10 cellular contexts compared by ENCODE assay signal in the genomic region with DNA sequence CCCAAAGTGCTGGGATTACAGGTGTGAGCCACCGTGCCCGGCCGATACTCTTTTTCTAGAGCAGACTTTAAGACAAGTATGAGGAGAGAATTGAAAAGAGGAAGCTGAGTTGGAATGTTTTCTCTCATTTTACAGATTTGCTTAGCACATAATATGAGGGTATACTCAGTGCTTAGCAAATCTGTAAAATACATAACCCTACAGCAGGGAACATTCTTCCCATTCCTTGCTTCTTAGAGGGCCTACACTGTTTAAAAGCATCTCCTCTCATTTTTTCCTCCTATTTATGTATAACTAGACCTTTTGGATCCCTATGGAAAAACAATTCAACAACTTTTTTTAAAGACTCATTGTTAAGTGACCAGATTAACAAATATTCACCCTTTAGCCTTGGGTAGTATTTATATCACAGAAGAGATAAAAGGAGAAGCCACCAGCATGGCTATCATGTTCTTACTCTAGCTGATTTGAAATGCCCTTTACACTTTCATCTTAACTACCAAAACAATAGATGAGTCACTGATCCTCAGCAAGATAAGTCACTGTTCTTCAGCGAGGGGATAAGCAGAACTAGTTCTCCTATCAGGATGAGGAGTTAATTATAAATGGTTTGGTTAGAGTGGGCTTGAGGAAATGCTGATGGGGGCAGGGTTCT. TPM values are rescaled to one million over a fixed set of nuclear protein-coding genes. Genes with fewer than 3 reads are reported as not detected.
A peak's percentile ranks its signal among the peaks of the same experiment; 100 is the strongest.
DNase-seq lines count a peak whose midpoint lies in the region; ATAC-seq and TF ChIP-seq lines count a peak whose summit lies in the region.
"Had no signal": no experiment of that assay in that cellular context is flagged by ENCODE, and none has a peak within 500 bp of the region (broad histone marks: within the 10 kb centered on the region; RNA-seq: fewer than 3 reads in every experiment).

No MANE protein-coding gene starts in this region.

- no peak for TF ChIP-seq POLR2A in prostate gland (IDR thresholded peaks at IDR 0.05)

- H3K27ac ChIP-seq in prostate gland, result no peak overlapping the region
- H3K27ac ChIP-seq: lower lobe of right lung had no signal

- H3K4me1 Mint-ChIP-seq in activated T-cell treated with anti-CD3 and anti-CD28 coated beads, Interleukin-2, amount 50 U/mL, for 24 hours (ENCODE audit: low read depth), result peaks cover 15% of the 10 kb centered on the region

- H3K27me3 Mint-ChIP-seq in activated T-cell treated with anti-CD3 and anti-CD28 coated beads, Interleukin-2, amount 50 U/mL, for 24 hours, result no peaks in the 10 kb centered on the region
- H3K27me3 Mint-ChIP-seq: B cell had no signal

- no peaks in the 10 kb centered on the region for H3K36me3 Mint-ChIP-seq in activated T-cell treated with anti-CD3 and anti-CD28 coated beads, Interleukin-2, amount 50 U/mL, for 24 hours (ENCODE audit: low read depth)

- H3K9me3 ChIP-seq in prostate gland, result no peaks in the 10 kb centered on the region
- H3K9me3 ChIP-seq: lower lobe of right lung had no signal

- no peaks in the 10 kb centered on the region for H3K4me1 ChIP-seq in prostate gland (replicated peaks)

- no peak for TF ChIP-seq CTCF in prostate gland (IDR thresholded peaks at IDR 0.05)

- WGBS in prostate gland, result 45% methylated on average over 4 of the region's 4 CpGs

- no peaks in the 10 kb centered on the region for H3K27me3 ChIP-seq in prostate gland (replicated peaks; ENCODE audit: insufficient read depth)

- H3K27ac Mint-ChIP-seq in activated T-cell treated with anti-CD3 and anti-CD28 coated beads, Interleukin-2, amount 50 U/mL, for 24 hours, result peak overlapping the region; percentile 38
- H3K27ac Mint-ChIP-seq: B cell had no signal

- no peaks in the 10 kb centered on the region for H3K9me3 Mint-ChIP-seq in activated T-cell treated with anti-CD3 and anti-CD28 coated beads, Interleukin-2, amount 50 U/mL, for 24 hours

- intact Hi-C loops in prostate gland (cut with DNase I), result no loop called here

- no peak for DNase-seq in activated T-cell treated with anti-CD3 and anti-CD28 coated beads, Interleukin-2, amount 50 U/mL, for 24 hours
- DNase-seq in activated T-cell treated with anti-CD3 and anti-CD28 coated beads, Interleukin-2, amount 50 U/mL, for 48 hours, result no peak
- DNase-seq in SIG-M5 (lab: John Stamatoyannopoulos, UW) (peak; percentile 63), fibroblast of peridontal ligament (ENCODE audit: extremely low read depth) (peak; percentile 35), prostate gland (ENCODE audit: low spot score) (no peak)
- no peak for DNase-seq in stimulated activated naive CD8-positive, alpha-beta T cell treated with anti-CD3 and anti-CD28 coated beads, Interleukin-15, Interleukin-2, amounts not matched to agents 100 U/mL and 50 U/mL, for 24 hours
- no peak for DNase-seq in stimulated activated CD4-positive, alpha-beta T cell treated with anti-CD3 and anti-CD28 coated beads, Interleukin-4, amount 100 ng/mL, for 24 hours
- no peak for DNase-seq in activated CD4-positive, alpha-beta T cell treated with anti-CD3 and anti-CD28 coated beads, Interleukin-2, amount 50 U/mL, for 48 hours
- DNase-seq: lower lobe of right lung had no signal

- ATAC-seq in stimulated activated naive CD8-positive, alpha-beta T cell treated with anti-CD3 and anti-CD28 coated beads, Interleukin-15, Interleukin-2, amounts not matched to agents 100 U/mL and 50 U/mL, for 24 hours, result peak; percentile 81

- H3K4me3 Mint-ChIP-seq in activated T-cell treated with anti-CD3 and anti-CD28 coated beads, Interleukin-2, amount 50 U/mL, for 24 hours, result no peak overlapping the region
- H3K4me3 Mint-ChIP-seq: B cell had no signal

- no peaks in the 10 kb centered on the region for H3K36me3 ChIP-seq in prostate gland
- H3K36me3 ChIP-seq: lower lobe of right lung had no signal

- no peak overlapping the region for H3K4me3 ChIP-seq in prostate gland
- H3K4me3 ChIP-seq: lower lobe of right lung had no signal

RNA-seq across cellular contexts. Expression of a gene that starts 23.7 kb away (rescaled TPM):
- total RNA-seq in prostate gland, result 10 to 100 TPM; 36.8 to 78.8 TPM

Comparison
In these comparisons a context has a peak if more than half of its experiments do, and no peak if none do; other contexts are left out.
1. DNase-seq: peak in SIG-M5 (single experiment) and fibroblast of peridontal ligament (single experiment); none in activated T-cell treated with anti-CD3 and anti-CD28 coated beads, Interleukin-2, amount 50 U/mL, for 24 hours (single experiment), activated T-cell treated with anti-CD3 and anti-CD28 coated beads, Interleukin-2, amount 50 U/mL, for 48 hours (0 of 2), stimulated activated naive CD8-positive, alpha-beta T cell treated with anti-CD3 and anti-CD28 coated beads, Interleukin-15, Interleukin-2, amounts not matched to agents 100 U/mL and 50 U/mL, for 24 hours (single experiment), stimulated activated CD4-positive, alpha-beta T cell treated with anti-CD3 and anti-CD28 coated beads, Interleukin-4, amount 100 ng/mL, for 24 hours (single experiment), activated CD4-positive, alpha-beta T cell treated with anti-CD3 and anti-CD28 coated beads, Interleukin-2, amount 50 U/mL, for 48 hours (0 of 2) and prostate gland (single experiment).